Comparison of ENCODE assay signal across 8 cellular contexts in the genomic region with DNA sequence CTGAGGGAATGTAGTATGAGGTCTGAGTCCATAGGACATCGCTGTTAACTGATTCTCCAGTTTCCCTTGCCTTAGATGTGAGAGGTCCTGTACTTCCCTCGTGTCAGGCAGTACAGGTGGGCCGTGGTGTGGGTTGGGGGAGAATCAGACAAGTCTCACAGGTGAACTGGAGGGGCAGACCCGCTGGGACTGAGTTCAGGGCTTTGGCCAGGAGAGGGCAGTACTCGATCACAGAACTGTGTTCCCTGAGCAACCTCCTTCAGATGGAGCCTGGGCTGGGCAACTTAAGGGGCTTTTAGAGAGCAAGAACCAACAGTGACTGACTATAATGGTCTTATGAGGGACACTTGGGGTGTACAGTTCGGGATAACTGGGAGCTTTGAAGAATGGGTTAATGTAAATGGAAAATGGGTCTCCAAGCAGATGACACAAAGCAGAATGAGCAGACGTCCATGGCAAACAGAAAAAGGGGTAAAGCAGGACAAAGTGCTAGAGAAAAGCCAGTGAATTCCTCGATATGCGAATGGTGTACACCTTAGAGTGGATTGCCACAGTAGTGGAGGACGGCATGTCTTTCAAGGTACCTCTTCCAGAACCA.
DNase-seq lines count a peak whose midpoint lies in the region; ATAC-seq, FAIRE-seq and TF ChIP-seq lines count a peak whose summit lies in the region.
"Had no signal": no experiment of that assay in that cellular context is flagged by ENCODE, and none has a peak within 500 bp of the region (broad histone marks: within the 10 kb centered on the region; RNA-seq: fewer than 3 reads in every experiment).

No MANE protein-coding gene starts in this region.

- H3K4me1 Mint-ChIP-seq in WTC11: no peaks in the 10 kb centered on the region; the same call in 1 of the 2 replicates

- peaks cover 6% of the 10 kb centered on the region for H3K27me3 Mint-ChIP-seq in WTC11 (ENCODE audit: low read depth)

- H3K4me3 ChIP-seq in cardiac fibroblast (replicated peaks in 1 of 2; ENCODE audit: low read depth in 2 of 2, low read length in 2 of 2): no peak overlapping the region

- CTCF ChIA-PET in WTC11 (lab: Charles Lee): interaction anchor here (0.6 to 5.0 kb wide), 6 partner anchors 18 to 178 kb away, joined by 3 to 29 read pairs (median 4); no protein-coding TSS in a partner anchor

- POLR2A ChIA-PET in WTC11 (lab: Charles Lee): no interaction called here

- peak; percentile 78 for ATAC-seq in HG02678 (IDR thresholded peaks at IDR 0.05; ENCODE audit: unreplicated experiment)
- peak; percentile 99 for ATAC-seq in WTC11
- ATAC-seq in left colon: peak; percentile 79

- no peaks in the 10 kb centered on the region for H3K9me3 Mint-ChIP-seq in WTC11

- no peak overlapping the region for H3K27ac Mint-ChIP-seq in WTC11

- H3K4me3 Mint-ChIP-seq in WTC11: no peak overlapping the region

- DNase-seq in GM12892 (ENCODE audit: insufficient read length): peak; percentile 19
- peak; percentile 32 for DNase-seq in NCI-H187 treated with DMSO at 0.1 percent for 48 hours (lab: John Stamatoyannopoulos, UW)
- DNase-seq in WTC11 (ENCODE audit: low spot score): peak; percentile 89
- peak; percentile 61 to 68 for DNase-seq in cardiac fibroblast (ENCODE audit: low read depth in 2 of 2)
- peak; percentile 41 to 77 for DNase-seq in left colon
- peak; percentile 21 to 61 (median 26) for DNase-seq in stimulated activated CD4-positive, alpha-beta T cell treated with anti-CD3 and anti-CD28 coated beads, TNF-alpha, amount 100 ng/mL, for 24 hours (ENCODE audit: low read depth in 3 of 3)

- no peak for TF ChIP-seq POLR2A in GM12892 (IDR thresholded peaks at IDR 0.05; ENCODE audit: low read depth, low read length)

- H3K36me3 Mint-ChIP-seq in WTC11: no peaks in the 10 kb centered on the region

- FAIRE-seq in GM12892 (lab: Jason Lieb, UNC): peak; percentile 86
- FAIRE-seq: islet of Langerhans had no signal

- TF ChIP-seq CTCF in WTC11 (IDR thresholded peaks at IDR 0.05) (peak; percentile 80), cardiac fibroblast (IDR thresholded peaks at IDR 0.05; ENCODE audit: low read depth, low read length) (peak; percentile 89)

- intact Hi-C loops in left colon (cut with DNase I, micrococcal nuclease): loop anchor here in 1 of 2 donors (5.0 kb wide), 1 partner anchor 117 kb away; no protein-coding TSS in a partner anchor

TF ChIP-seq in WTC11, 78 proteins besides CTCF, POLR2A, EP300 and RAD21:
- no peak for TF ChIP-seq TCF7 (CRISPR knock-in tag; IDR thresholded peaks at IDR 0.05; ENCODE audit: low read depth)
- no peak for TF ChIP-seq IRF2 (CRISPR knock-in tag; IDR thresholded peaks at IDR 0.05; ENCODE audit: borderline replicate concordance, low read depth)
- no peak for TF ChIP-seq NFATC4 (CRISPR knock-in tag; IDR thresholded peaks at IDR 0.05)
- TF ChIP-seq JAZF1 (CRISPR knock-in tag; IDR thresholded peaks at IDR 0.05): no peak
- no peak for TF ChIP-seq TP53 (CRISPR knock-in tag; IDR thresholded peaks at IDR 0.05)
- TF ChIP-seq, protein P1, sequence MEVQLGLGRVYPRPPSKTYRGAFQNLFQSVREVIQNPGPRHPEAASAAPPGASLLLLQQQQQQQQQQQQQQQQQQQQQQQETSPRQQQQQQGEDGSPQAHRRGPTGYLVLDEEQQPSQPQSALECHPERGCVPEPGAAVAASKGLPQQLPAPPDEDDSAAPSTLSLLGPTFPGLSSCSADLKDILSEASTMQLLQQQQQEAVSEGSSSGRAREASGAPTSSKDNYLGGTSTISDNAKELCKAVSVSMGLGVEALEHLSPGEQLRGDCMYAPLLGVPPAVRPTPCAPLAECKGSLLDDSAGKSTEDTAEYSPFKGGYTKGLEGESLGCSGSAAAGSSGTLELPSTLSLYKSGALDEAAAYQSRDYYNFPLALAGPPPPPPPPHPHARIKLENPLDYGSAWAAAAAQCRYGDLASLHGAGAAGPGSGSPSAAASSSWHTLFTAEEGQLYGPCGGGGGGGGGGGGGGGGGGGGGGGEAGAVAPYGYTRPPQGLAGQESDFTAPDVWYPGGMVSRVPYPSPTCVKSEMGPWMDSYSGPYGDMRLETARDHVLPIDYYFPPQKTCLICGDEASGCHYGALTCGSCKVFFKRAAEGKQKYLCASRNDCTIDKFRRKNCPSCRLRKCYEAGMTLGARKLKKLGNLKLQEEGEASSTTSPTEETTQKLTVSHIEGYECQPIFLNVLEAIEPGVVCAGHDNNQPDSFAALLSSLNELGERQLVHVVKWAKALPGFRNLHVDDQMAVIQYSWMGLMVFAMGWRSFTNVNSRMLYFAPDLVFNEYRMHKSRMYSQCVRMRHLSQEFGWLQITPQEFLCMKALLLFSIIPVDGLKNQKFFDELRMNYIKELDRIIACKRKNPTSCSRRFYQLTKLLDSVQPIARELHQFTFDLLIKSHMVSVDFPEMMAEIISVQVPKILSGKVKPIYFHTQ (CRISPR knock-in tag; IDR thresholded peaks at IDR 0.05): no peak
- TF ChIP-seq MLX (CRISPR knock-in tag; IDR thresholded peaks at IDR 0.05): no peak
- TF ChIP-seq NR3C1 (CRISPR knock-in tag; conservative IDR thresholded peaks at IDR 0.05; ENCODE audit: low read depth): no peak
- no peak for TF ChIP-seq PRRX2 (CRISPR knock-in tag; IDR thresholded peaks at IDR 0.05)
- no peak for TF ChIP-seq KAT7 (CRISPR knock-in tag; IDR thresholded peaks at IDR 0.05; ENCODE audit: borderline replicate concordance)
- no peak for TF ChIP-seq ELF4 (CRISPR knock-in tag; IDR thresholded peaks at IDR 0.05; ENCODE audit: low read depth)
- TF ChIP-seq, protein P2, sequence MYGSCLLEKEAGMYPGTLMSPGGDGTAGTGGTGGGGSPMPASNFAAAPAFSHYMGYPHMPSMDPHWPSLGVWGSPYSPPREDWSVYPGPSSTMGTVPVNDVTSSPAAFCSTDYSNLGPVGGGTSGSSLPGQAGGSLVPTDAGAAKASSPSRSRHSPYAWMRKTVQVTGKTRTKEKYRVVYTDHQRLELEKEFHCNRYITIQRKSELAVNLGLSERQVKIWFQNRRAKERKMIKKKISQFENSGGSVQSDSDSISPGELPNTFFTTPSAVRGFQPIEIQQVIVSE (CRISPR knock-in tag; IDR thresholded peaks at IDR 0.05; ENCODE audit: borderline replicate concordance): no peak
- no peak for TF ChIP-seq NR2C2 (CRISPR knock-in tag; IDR thresholded peaks at IDR 0.05)
- TF ChIP-seq ZNF281 (CRISPR knock-in tag; IDR thresholded peaks at IDR 0.05): no peak

Comparison
In these comparisons a context has a peak if more than half of its experiments do, and no peak if none do; other contexts are left out.
1. DNase-seq: peak in every context shown above with its lines; median percentile 89 in WTC11; 64 in cardiac fibroblast; 59 in left colon; 32 in NCI-H187 treated with DMSO at 0.1 percent for 48 hours; 26 in stimulated activated CD4-positive, alpha-beta T cell treated with anti-CD3 and anti-CD28 coated beads, TNF-alpha, amount 100 ng/mL, for 24 hours; 19 in GM12892.